In the genomic region with DNA sequence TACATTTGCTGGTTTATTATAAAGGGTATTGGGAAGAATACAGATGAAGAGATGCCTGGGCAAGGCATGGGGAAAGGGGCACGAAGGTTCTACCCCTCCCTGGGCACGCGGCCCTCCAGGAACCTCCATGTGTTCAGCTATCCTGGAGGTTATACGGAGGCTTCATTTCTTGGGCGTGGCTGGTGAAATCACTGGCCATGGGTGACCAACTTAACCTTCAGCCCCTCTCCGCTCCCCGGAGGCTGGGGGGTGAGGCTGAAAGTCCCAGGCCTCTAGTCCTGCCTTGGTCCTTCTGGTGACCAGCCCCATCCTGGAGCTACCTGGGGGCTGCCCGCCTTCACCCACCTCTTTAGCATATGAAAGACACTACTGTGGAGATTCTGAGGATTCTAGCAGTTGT, we compare ENCODE assay signal across 1 cellular context.
TF ChIP-seq lines count a peak whose summit lies in the region.

No MANE protein-coding gene starts in this region.

TF ChIP-seq in H1, 55 proteins besides CTCF, POLR2A, EP300 and RAD21:
- TF ChIP-seq SP4 (IDR thresholded peaks at IDR 0.05; ENCODE audit: low read length) (no peak), GABPA (IDR thresholded peaks at IDR 0.05; ENCODE audit: borderline replicate concordance, insufficient read depth, low read length) (no peak), EGR1 (IDR thresholded peaks at IDR 0.05; ENCODE audit: borderline replicate concordance, low read depth, low read length) (no peak), TCF12 (IDR thresholded peaks at IDR 0.05; ENCODE audit: low read depth, low read length) (no peak), BCL11A (IDR thresholded peaks at IDR 0.05; ENCODE audit: low read depth in 2 of 2, low read length in 2 of 2) (no peak), BACH1 (IDR thresholded peaks at IDR 0.05; ENCODE audit: low read length) (no peak), EZH2 (IDR thresholded peaks at IDR 0.05; ENCODE audit: low read depth, low read length, severe bottlenecking) (no peak), CEBPB (IDR thresholded peaks at IDR 0.05; ENCODE audit: low read depth, low read length) (no peak), KDM5A (IDR thresholded peaks at IDR 0.05; ENCODE audit: low read length) (no peak), CBX8 (IDR thresholded peaks at IDR 0.05; ENCODE audit: borderline replicate concordance, low read depth, low read length) (no peak), CBX5 (IDR thresholded peaks at IDR 0.05; ENCODE audit: low read depth, low read length) (no peak), CREB1 (IDR thresholded peaks at IDR 0.05) (no peak)
- TF ChIP-seq, protein P1, sequence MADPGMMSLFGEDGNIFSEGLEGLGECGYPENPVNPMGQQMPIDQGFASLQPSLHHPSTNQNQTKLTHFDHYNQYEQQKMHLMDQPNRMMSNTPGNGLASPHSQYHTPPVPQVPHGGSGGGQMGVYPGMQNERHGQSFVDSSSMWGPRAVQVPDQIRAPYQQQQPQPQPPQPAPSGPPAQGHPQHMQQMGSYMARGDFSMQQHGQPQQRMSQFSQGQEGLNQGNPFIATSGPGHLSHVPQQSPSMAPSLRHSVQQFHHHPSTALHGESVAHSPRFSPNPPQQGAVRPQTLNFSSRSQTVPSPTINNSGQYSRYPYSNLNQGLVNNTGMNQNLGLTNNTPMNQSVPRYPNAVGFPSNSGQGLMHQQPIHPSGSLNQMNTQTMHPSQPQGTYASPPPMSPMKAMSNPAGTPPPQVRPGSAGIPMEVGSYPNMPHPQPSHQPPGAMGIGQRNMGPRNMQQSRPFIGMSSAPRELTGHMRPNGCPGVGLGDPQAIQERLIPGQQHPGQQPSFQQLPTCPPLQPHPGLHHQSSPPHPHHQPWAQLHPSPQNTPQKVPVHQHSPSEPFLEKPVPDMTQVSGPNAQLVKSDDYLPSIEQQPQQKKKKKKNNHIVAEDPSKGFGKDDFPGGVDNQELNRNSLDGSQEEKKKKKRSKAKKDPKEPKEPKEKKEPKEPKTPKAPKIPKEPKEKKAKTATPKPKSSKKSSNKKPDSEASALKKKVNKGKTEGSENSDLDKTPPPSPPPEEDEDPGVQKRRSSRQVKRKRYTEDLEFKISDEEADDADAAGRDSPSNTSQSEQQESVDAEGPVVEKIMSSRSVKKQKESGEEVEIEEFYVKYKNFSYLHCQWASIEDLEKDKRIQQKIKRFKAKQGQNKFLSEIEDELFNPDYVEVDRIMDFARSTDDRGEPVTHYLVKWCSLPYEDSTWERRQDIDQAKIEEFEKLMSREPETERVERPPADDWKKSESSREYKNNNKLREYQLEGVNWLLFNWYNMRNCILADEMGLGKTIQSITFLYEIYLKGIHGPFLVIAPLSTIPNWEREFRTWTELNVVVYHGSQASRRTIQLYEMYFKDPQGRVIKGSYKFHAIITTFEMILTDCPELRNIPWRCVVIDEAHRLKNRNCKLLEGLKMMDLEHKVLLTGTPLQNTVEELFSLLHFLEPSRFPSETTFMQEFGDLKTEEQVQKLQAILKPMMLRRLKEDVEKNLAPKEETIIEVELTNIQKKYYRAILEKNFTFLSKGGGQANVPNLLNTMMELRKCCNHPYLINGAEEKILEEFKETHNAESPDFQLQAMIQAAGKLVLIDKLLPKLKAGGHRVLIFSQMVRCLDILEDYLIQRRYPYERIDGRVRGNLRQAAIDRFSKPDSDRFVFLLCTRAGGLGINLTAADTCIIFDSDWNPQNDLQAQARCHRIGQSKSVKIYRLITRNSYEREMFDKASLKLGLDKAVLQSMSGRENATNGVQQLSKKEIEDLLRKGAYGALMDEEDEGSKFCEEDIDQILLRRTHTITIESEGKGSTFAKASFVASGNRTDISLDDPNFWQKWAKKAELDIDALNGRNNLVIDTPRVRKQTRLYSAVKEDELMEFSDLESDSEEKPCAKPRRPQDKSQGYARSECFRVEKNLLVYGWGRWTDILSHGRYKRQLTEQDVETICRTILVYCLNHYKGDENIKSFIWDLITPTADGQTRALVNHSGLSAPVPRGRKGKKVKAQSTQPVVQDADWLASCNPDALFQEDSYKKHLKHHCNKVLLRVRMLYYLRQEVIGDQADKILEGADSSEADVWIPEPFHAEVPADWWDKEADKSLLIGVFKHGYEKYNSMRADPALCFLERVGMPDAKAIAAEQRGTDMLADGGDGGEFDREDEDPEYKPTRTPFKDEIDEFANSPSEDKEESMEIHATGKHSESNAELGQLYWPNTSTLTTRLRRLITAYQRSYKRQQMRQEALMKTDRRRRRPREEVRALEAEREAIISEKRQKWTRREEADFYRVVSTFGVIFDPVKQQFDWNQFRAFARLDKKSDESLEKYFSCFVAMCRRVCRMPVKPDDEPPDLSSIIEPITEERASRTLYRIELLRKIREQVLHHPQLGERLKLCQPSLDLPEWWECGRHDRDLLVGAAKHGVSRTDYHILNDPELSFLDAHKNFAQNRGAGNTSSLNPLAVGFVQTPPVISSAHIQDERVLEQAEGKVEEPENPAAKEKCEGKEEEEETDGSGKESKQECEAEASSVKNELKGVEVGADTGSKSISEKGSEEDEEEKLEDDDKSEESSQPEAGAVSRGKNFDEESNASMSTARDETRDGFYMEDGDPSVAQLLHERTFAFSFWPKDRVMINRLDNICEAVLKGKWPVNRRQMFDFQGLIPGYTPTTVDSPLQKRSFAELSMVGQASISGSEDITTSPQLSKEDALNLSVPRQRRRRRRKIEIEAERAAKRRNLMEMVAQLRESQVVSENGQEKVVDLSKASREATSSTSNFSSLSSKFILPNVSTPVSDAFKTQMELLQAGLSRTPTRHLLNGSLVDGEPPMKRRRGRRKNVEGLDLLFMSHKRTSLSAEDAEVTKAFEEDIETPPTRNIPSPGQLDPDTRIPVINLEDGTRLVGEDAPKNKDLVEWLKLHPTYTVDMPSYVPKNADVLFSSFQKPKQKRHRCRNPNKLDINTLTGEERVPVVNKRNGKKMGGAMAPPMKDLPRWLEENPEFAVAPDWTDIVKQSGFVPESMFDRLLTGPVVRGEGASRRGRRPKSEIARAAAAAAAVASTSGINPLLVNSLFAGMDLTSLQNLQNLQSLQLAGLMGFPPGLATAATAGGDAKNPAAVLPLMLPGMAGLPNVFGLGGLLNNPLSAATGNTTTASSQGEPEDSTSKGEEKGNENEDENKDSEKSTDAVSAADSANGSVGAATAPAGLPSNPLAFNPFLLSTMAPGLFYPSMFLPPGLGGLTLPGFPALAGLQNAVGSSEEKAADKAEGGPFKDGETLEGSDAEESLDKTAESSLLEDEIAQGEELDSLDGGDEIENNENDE (IDR thresholded peaks at IDR 0.05; ENCODE audit: insufficient replicate concordance, low read length) = no peak
- TF ChIP-seq, protein P2, sequence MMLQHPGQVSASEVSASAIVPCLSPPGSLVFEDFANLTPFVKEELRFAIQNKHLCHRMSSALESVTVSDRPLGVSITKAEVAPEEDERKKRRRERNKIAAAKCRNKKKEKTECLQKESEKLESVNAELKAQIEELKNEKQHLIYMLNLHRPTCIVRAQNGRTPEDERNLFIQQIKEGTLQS (IDR thresholded peaks at IDR 0.05; ENCODE audit: insufficient read depth, low read depth, low read length) = no peak
TF ChIP-seq in H1: peak in this region for 0.
